In the genomic region with DNA sequence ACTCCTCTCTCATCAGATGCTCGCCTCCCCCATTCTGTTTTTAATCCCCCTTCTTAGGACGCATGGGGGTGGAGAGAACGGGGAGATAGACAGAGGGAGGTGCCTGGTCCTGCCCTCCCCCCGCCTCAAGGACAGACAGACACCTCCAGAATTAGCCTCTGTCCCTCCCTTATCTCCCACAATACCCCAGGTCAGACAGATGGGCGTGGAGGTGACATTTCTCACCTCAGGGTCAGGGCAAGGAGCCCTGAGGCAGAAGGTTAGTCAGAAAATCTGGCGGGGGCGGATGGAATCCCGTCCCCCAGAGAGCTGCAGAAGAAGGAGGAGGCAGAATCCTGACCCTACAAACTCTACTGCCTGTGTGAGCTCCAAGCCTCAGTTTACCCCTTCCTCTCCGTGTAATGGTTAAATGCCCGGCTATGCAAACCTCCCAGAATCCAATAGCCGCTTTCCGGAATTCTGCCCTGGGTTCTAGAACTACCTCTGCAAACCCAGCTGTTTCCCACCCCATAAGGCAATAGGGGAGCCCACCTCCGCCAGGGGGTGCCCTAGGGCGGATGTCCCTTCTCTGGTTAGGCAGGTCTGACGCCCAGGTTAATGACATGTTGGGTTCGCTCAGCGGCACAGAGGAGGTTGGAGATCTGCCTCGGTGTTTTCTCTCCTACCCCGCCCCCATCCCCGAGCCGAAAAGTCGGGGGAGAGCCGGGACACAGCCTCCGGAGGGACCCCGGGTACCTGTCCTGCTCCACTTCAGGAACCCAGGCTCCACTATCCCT, we compare ENCODE assay signal across 8 cellular contexts. TPM values are rescaled to one million over a fixed set of nuclear protein-coding genes. Genes with fewer than 3 reads are reported as not detected.
A peak's percentile ranks its signal among the peaks of the same experiment; 100 is the strongest.
DNase-seq lines count a peak whose midpoint lies in the region; ATAC-seq and TF ChIP-seq lines count a peak whose summit lies in the region.

No MANE protein-coding gene starts in this region.

- peak; percentile 31 to 32 for ATAC-seq in activated T-cell treated with anti-CD3 and anti-CD28 coated beads, Interleukin-2, amount 50 U/mL, for 72 hours (replicated peaks in 1 of 2)
- no peak for ATAC-seq in foreskin keratinocyte
- no peak for ATAC-seq in GM19328 (IDR thresholded peaks at IDR 0.05; ENCODE audit: unreplicated experiment)
- no peak for ATAC-seq in GM18502 (IDR thresholded peaks at IDR 0.05; ENCODE audit: poor library complexity, unreplicated experiment)

- peaks cover 23% of the 10 kb centered on the region for H3K4me1 ChIP-seq in foreskin keratinocyte
- H3K4me1 ChIP-seq in rectal smooth muscle tissue (ENCODE audit: control insufficient read depth, insufficient read depth, low read length): peaks cover 5% of the 10 kb centered on the region

- no peak overlapping the region for H3K27ac Mint-ChIP-seq in activated T-cell treated with anti-CD3 and anti-CD28 coated beads, Interleukin-2, amount 50 U/mL, for 72 hours

- peak overlapping the region; percentile 65 for H3K27ac ChIP-seq in foreskin keratinocyte
- no peak overlapping the region for H3K27ac ChIP-seq in rectal smooth muscle tissue (ENCODE audit: low read depth, low read length)

- peaks cover 51% of the 10 kb centered on the region for H3K4me1 Mint-ChIP-seq in activated T-cell treated with anti-CD3 and anti-CD28 coated beads, Interleukin-2, amount 50 U/mL, for 72 hours (ENCODE audit: low read depth)

- H3K9ac ChIP-seq in rectal smooth muscle tissue (ENCODE audit: low read length): no peak overlapping the region

- peak; percentile 77 for TF ChIP-seq CTCF in foreskin keratinocyte (conservative IDR thresholded peaks at IDR 0.05)

- peaks cover 22% of the 10 kb centered on the region for H3K27me3 Mint-ChIP-seq in activated T-cell treated with anti-CD3 and anti-CD28 coated beads, Interleukin-2, amount 50 U/mL, for 72 hours (ENCODE audit: low read depth)

- peak overlapping the region; percentile 82 for H3K4me3 ChIP-seq in rectal smooth muscle tissue (ENCODE audit: low read length)

- peak; percentile 58 for DNase-seq in NCI-H2227 (lab: John Stamatoyannopoulos, UW; ENCODE audit: unreplicated experiment)
- DNase-seq in NCI-H2227 treated with DMSO at 0.1 percent for 48 hours (lab: John Stamatoyannopoulos, UW): no peak
- DNase-seq in NCI-H82 (lab: John Stamatoyannopoulos, UW): peak; percentile 89
- peak; percentile 83 to 87 for DNase-seq in activated T-cell treated with anti-CD3 and anti-CD28 coated beads, Interleukin-2, amount 50 U/mL, for 72 hours
- peak; percentile 49 to 67 for DNase-seq in foreskin keratinocyte

- H3K9me3 Mint-ChIP-seq in activated T-cell treated with anti-CD3 and anti-CD28 coated beads, Interleukin-2, amount 50 U/mL, for 72 hours: no peaks in the 10 kb centered on the region

- H3K36me3 ChIP-seq in rectal smooth muscle tissue (ENCODE audit: control insufficient read depth, insufficient read depth, low read length): no peaks in the 10 kb centered on the region

- peak overlapping the region; percentile 93 to 99 for H3K4me3 Mint-ChIP-seq in activated T-cell treated with anti-CD3 and anti-CD28 coated beads, Interleukin-2, amount 50 U/mL, for 72 hours

- H3K36me3 Mint-ChIP-seq in activated T-cell treated with anti-CD3 and anti-CD28 coated beads, Interleukin-2, amount 50 U/mL, for 72 hours (ENCODE audit: insufficient read depth in 2 of 2): peaks cover 1 to 4% of the 10 kb centered on the region in 2 donors

- H3K27me3 ChIP-seq in foreskin keratinocyte: no peaks in the 10 kb centered on the region
- H3K27me3 ChIP-seq in rectal smooth muscle tissue (ENCODE audit: control insufficient read depth, insufficient read depth, low read length): no peaks in the 10 kb centered on the region

RNA-seq across cellular contexts. Expression of gene PPP1R13L, which starts 0.9 kb away (rescaled TPM):
- total RNA-seq in activated T-cell treated with anti-CD3 and anti-CD28 coated beads, Interleukin-2, amount 50 U/mL, for 72 hours: 10 to 100 TPM; 22.7 to 32.0 TPM
- total RNA-seq in foreskin keratinocyte: 122 and 144 TPM in 2 replicates
- polyA plus RNA-seq in foreskin keratinocyte: 182 and 227 TPM in 2 replicates

RNA-seq across cellular contexts. Expression of gene POLR1G, which starts 2.5 kb away (rescaled TPM):
- 1 to 10 TPM; 3.4 to 4.9 TPM for total RNA-seq in activated T-cell treated with anti-CD3 and anti-CD28 coated beads, Interleukin-2, amount 50 U/mL, for 72 hours
- 29.0 and 38.5 TPM in 2 replicates for total RNA-seq in foreskin keratinocyte
- 18.3 and 25.4 TPM in 2 replicates for polyA plus RNA-seq in foreskin keratinocyte

RNA-seq across cellular contexts. Expression of gene ERCC1, which starts 19.7 kb away (rescaled TPM):
- 10 to 100 TPM; 71.0 to 73.9 TPM for total RNA-seq in activated T-cell treated with anti-CD3 and anti-CD28 coated beads, Interleukin-2, amount 50 U/mL, for 72 hours
- 271 TPM in 2 replicates for total RNA-seq in foreskin keratinocyte
- polyA plus RNA-seq in foreskin keratinocyte: 359 and 380 TPM in 2 replicates

RNA-seq across cellular contexts. Expression of gene ERCC2, which starts 33.6 kb away (rescaled TPM):
- 10 to 100 TPM; 20.4 to 23.2 TPM for total RNA-seq in activated T-cell treated with anti-CD3 and anti-CD28 coated beads, Interleukin-2, amount 50 U/mL, for 72 hours
- total RNA-seq in foreskin keratinocyte: 32.1 and 36.9 TPM in 2 replicates
- polyA plus RNA-seq in foreskin keratinocyte: 34.5 and 40.1 TPM in 2 replicates

Comparison
In these comparisons a context has a peak if more than half of its experiments do, and no peak if none do; other contexts are left out.
1. ATAC-seq: peak in activated T-cell treated with anti-CD3 and anti-CD28 coated beads, Interleukin-2, amount 50 U/mL, for 72 hours (2 of 2); none in foreskin keratinocyte (single experiment), GM19328 (single experiment) and GM18502 (single experiment).